ENCODE assay signal across 16 cellular contexts in the genomic region with DNA sequence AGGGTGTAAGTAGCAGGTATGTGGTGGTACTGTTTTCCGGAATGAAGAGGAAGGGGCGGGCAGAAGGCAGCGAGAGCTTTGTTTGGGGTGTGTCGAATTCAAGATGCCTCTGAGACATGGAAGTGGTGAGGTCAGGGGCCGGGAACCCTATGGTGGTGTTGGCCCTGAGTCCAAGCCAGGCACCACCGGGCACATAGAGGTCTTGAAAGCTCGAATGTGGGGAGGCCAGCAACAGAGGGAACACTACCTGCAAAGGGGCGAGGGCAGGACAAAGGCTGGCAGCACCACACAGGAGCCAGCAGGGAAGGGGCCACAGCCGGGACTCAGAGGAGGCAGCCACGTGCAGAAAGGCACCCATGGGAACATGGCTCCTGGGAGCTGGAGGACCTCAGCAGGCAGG. TPM values are rescaled to one million over a fixed set of nuclear protein-coding genes. Genes with fewer than 3 reads are reported as not detected.
DNase-seq lines count a peak whose midpoint lies in the region; ATAC-seq and TF ChIP-seq lines count a peak whose summit lies in the region.
"Had no signal": no experiment of that assay in that cellular context is flagged by ENCODE, and none has a peak within 500 bp of the region (broad histone marks: within the 10 kb centered on the region; RNA-seq: fewer than 3 reads in every experiment).

No MANE protein-coding gene starts in this region.

- H3K27me3 Mint-ChIP-seq in nephron (ENCODE audit: low read depth) (peaks cover 17% of the 10 kb centered on the region), Calu3 (ENCODE audit: unreplicated experiment) (peaks cover 37% of the 10 kb centered on the region)
- no peaks in the 10 kb centered on the region for H3K27me3 Mint-ChIP-seq in stimulated activated naive CD8-positive, alpha-beta T cell treated with anti-CD3 and anti-CD28 coated beads, Interleukin-15, amount 100 ng/mL, for 72 hours

- no peak overlapping the region for H3K4me3 Mint-ChIP-seq in nephron
- no peak overlapping the region for H3K4me3 Mint-ChIP-seq in stimulated activated naive CD8-positive, alpha-beta T cell treated with anti-CD3 and anti-CD28 coated beads, Interleukin-15, amount 100 ng/mL, for 72 hours
- H3K4me3 Mint-ChIP-seq in Calu3 (ENCODE audit: low read depth, unreplicated experiment) = no peak overlapping the region
- H3K4me3 Mint-ChIP-seq: B cell; CD8-positive, alpha-beta T cell had no signal

- H3K4me1 ChIP-seq in heart right ventricle (peaks cover 31 to 70% (median 44%) of the 10 kb centered on the region in 9 donors), subcutaneous abdominal adipose tissue (ENCODE audit: control insufficient read depth in 5 of 5, insufficient read depth in 5 of 5, low read length in 5 of 5) (peaks cover 12 to 62% (median 34%) of the 10 kb centered on the region in 5 donors)

- H3K27ac Mint-ChIP-seq in nephron = peak overlapping the region in 2 of 3 experiments; percentile 83 to 96
- no peak overlapping the region for H3K27ac Mint-ChIP-seq in stimulated activated naive CD8-positive, alpha-beta T cell treated with anti-CD3 and anti-CD28 coated beads, Interleukin-15, amount 100 ng/mL, for 72 hours
- no peak overlapping the region for H3K27ac Mint-ChIP-seq in Calu3 (ENCODE audit: unreplicated experiment)
- H3K27ac Mint-ChIP-seq: B cell; CD8-positive, alpha-beta T cell had no signal

- peaks cover 40% of the 10 kb centered on the region for H3K9me3 Mint-ChIP-seq in nephron
- H3K9me3 Mint-ChIP-seq in stimulated activated naive CD8-positive, alpha-beta T cell treated with anti-CD3 and anti-CD28 coated beads, Interleukin-15, amount 100 ng/mL, for 72 hours = peaks cover 28 to 45% of the 10 kb centered on the region in 2 donors
- H3K9me3 Mint-ChIP-seq in Calu3 (ENCODE audit: low read depth, unreplicated experiment) = peaks cover 20% of the 10 kb centered on the region

- ATAC-seq in heart right ventricle = no peak
- no peak for ATAC-seq in stimulated activated naive CD8-positive, alpha-beta T cell treated with anti-CD3 and anti-CD28 coated beads, Interleukin-15, amount 100 ng/mL, for 72 hours
- ATAC-seq: CD8-positive, alpha-beta T cell had no signal

- H3K9me3 ChIP-seq in heart right ventricle = peaks cover 0 to 23% (median 4%) of the 10 kb centered on the region in 11 donors
- H3K9me3 ChIP-seq in subcutaneous abdominal adipose tissue (ENCODE audit: control insufficient read depth in 5 of 5, low read length in 5 of 5) = peaks cover 0 to 18% (median 15%) of the 10 kb centered on the region in 5 donors

- no peaks in the 10 kb centered on the region for H3K27me3 ChIP-seq in heart right ventricle
- no peaks in the 10 kb centered on the region for H3K27me3 ChIP-seq in subcutaneous abdominal adipose tissue (ENCODE audit: control insufficient read depth in 5 of 5, insufficient read depth in 4 of 5, low read length in 5 of 5)

- POLR2A ChIA-PET in RWPE1 (lab: Yijun Ruan, JAX; ENCODE audit: low non-redundant PET) = no interaction called here

- H3K27ac ChIP-seq in RWPE1 (peak overlapping the region; percentile 100), heart right ventricle (peak overlapping the region; percentile 56 to 96 (median 86)), subcutaneous abdominal adipose tissue (ENCODE audit: low read depth, low read length) (peak overlapping the region; percentile 21)

- CTCF ChIA-PET in RWPE1 (lab: Yijun Ruan, JAX) = interaction anchor here (0.6 kb wide), 1 partner anchor 180 kb away, joined by 8 read pairs; no protein-coding TSS in a partner anchor
- CTCF ChIA-PET in Calu3 (lab: Charles Lee) = no interaction called here

- H3K4me1 Mint-ChIP-seq in nephron = peaks cover 58% of the 10 kb centered on the region
- peaks cover 19% of the 10 kb centered on the region for H3K4me1 Mint-ChIP-seq in stimulated activated naive CD8-positive, alpha-beta T cell treated with anti-CD3 and anti-CD28 coated beads, Interleukin-15, amount 100 ng/mL, for 72 hours
- H3K4me1 Mint-ChIP-seq in Calu3 (ENCODE audit: low read depth, unreplicated experiment) = peaks cover 21% of the 10 kb centered on the region
- H3K4me1 Mint-ChIP-seq: B cell had no signal

- no peaks in the 10 kb centered on the region for H3K36me3 ChIP-seq in heart right ventricle
- H3K36me3 ChIP-seq in subcutaneous abdominal adipose tissue (ENCODE audit: control insufficient read depth in 5 of 5, insufficient read depth in 5 of 5, low read length in 5 of 5) = no peaks in the 10 kb centered on the region

- intact Hi-C loops in heart right ventricle (cut with DNase I) (loop anchor here in 3 of 10 donors (2.0 to 5.0 kb wide), 3 partner anchors 55 to 60 kb away; a partner anchor contains a TSS), Calu3 (cut with micrococcal nuclease; ENCODE audit: unreplicated experiment) (no loop called here)

- H3K4me3 ChIP-seq in heart right ventricle = no peak overlapping the region
- no peak overlapping the region for H3K4me3 ChIP-seq in subcutaneous abdominal adipose tissue (ENCODE audit: low read depth in 1 of 5, low read length in 5 of 5)

- WGBS in heart right ventricle, 2 donors = 74 to 81% methylated on average over 10 of the region's 10 CpGs

- H3K9ac ChIP-seq in subcutaneous abdominal adipose tissue (ENCODE audit: low read length in 5 of 5) = no peak overlapping the region

- BruUV-seq in Calu3 (replicated peaks; lab: Mats Ljungman, UMichigan) = no TSS peak

- no peak for DNase-seq in RWPE1 (ENCODE audit: low spot score)
- DNase-seq in heart right ventricle = peak in 1 of 2 donors; percentile 13
- DNase-seq in stimulated activated naive CD8-positive, alpha-beta T cell treated with anti-CD3 and anti-CD28 coated beads, Interleukin-15, amount 100 ng/mL, for 72 hours = no peak
- no peak for DNase-seq in DMS53 treated with DMSO at 0.1 percent for 48 hours (lab: John Stamatoyannopoulos, UW; ENCODE audit: unreplicated experiment)
- DNase-seq in Calu3 = no peak
- no peak for DNase-seq in NCI-H146 (lab: John Stamatoyannopoulos, UW)
- DNase-seq: CD8-positive, alpha-beta T cell; DMS 273 treated with DMSO at 0.1 percent for 48 hours; GOT3; NCI-H1105 treated with DMSO at 0.1 percent for 48 hours; NCI-H187 treated with DMSO at 0.1 percent for 48 hours; NCI-H526 treated with DMSO at 0.1 percent for 48 hours; RPMI8226 had no signal

- H3K36me3 Mint-ChIP-seq in nephron (ENCODE audit: low read depth) (peaks cover 24% of the 10 kb centered on the region), Calu3 (ENCODE audit: insufficient read depth, unreplicated experiment) (no peaks in the 10 kb centered on the region)

- TF ChIP-seq CTCF in RWPE1 (conservative IDR thresholded peaks at IDR 0.05; ENCODE audit: low read depth) = no peak
- no peak for TF ChIP-seq CTCF in heart right ventricle (IDR thresholded peaks at IDR 0.05)
- TF ChIP-seq CTCF in nephron (IDR thresholded peaks at IDR 0.05; ENCODE audit: unreplicated experiment in 3 of 3) = no peak
- TF ChIP-seq CTCF in Calu3 (IDR thresholded peaks at IDR 0.05; ENCODE audit: unreplicated experiment) = no peak

RNA-seq across cellular contexts. Expression of a gene that starts 57.8 kb away (rescaled TPM):
- 10 to 100 TPM; 16.9 to 48.0 (median 25.4) TPM for total RNA-seq in heart right ventricle
- polyA plus RNA-seq in heart right ventricle = 10 to 100 TPM; 50.3 to 55.3 TPM
- total RNA-seq in Calu3 (2022) = 2.2 and 2.4 TPM in 2 replicates

Comparison
In these comparisons a context has a peak if more than half of its experiments do, and no peak if none do; other contexts are left out.
1. H3K27ac ChIP-seq: peak in every context shown above with its lines; median percentile 100 in RWPE1; 86 in heart right ventricle; 21 in subcutaneous abdominal adipose tissue.
2. H3K27ac Mint-ChIP-seq: peak in nephron (2 of 3); none in stimulated activated naive CD8-positive, alpha-beta T cell treated with anti-CD3 and anti-CD28 coated beads, Interleukin-15, amount 100 ng/mL, for 72 hours (0 of 2) and Calu3 (single experiment).